12 cellular contexts compared by ENCODE assay signal in genomic region chr12:92210062-92210461, GRCh38.
DNase-seq lines count a peak whose midpoint lies in the region; ATAC-seq, FAIRE-seq and TF ChIP-seq lines count a peak whose summit lies in the region.
"Had no signal": no experiment of that assay in that cellular context is flagged by ENCODE, and none has a peak within 500 bp of the region (broad histone marks: within the 10 kb centered on the region; RNA-seq: fewer than 3 reads in every experiment).

No MANE protein-coding gene starts in this region.

- H3K4me3 Mint-ChIP-seq in CD4-positive, alpha-beta memory T cell, result peak overlapping the region; percentile 63 to 80 (median 69)
- H3K4me3 Mint-ChIP-seq in astrocyte (ENCODE audit: unreplicated experiment), result no peak overlapping the region
- H3K4me3 Mint-ChIP-seq: type B pancreatic cell had no signal

- H3K79me2 ChIP-seq in astrocyte (ENCODE audit: insufficient read depth, low read length), result no peaks in the 10 kb centered on the region

- H3K27ac Mint-ChIP-seq in CD4-positive, alpha-beta memory T cell, result peak overlapping the region; percentile 60 to 97 (median 94)
- H3K27ac Mint-ChIP-seq in astrocyte (ENCODE audit: unreplicated experiment), result peak overlapping the region; percentile 13
- H3K27ac Mint-ChIP-seq: type B pancreatic cell had no signal

- peaks cover 0 to 16% (median 3%) of the 10 kb centered on the region in 8 donors for H3K9me3 Mint-ChIP-seq in CD4-positive, alpha-beta memory T cell
- no peaks in the 10 kb centered on the region for H3K9me3 Mint-ChIP-seq in astrocyte (ENCODE audit: unreplicated experiment)

- no peaks in the 10 kb centered on the region for H3K27me3 ChIP-seq in CD4-positive, alpha-beta memory T cell (ENCODE audit: insufficient read depth, low read length)
- no peaks in the 10 kb centered on the region for H3K27me3 ChIP-seq in astrocyte (ENCODE audit: insufficient read depth, low read length)
- H3K27me3 ChIP-seq: right atrium auricular region had no signal

- CTCF ChIA-PET in CD4-positive, alpha-beta memory T cell (lab: Charles Lee; ENCODE audit: partially characterized antibody), result interaction anchor here (0.6 to 3.9 kb wide), 9 partner anchors 13 to 828 kb away, joined by 3 to 14 read pairs (median 3); no protein-coding TSS in a partner anchor

- POLR2A ChIA-PET in CD4-positive, alpha-beta memory T cell (lab: Charles Lee; ENCODE audit: partially characterized antibody), result interaction anchor here (0.6 to 6.5 kb wide), 9 partner anchors 65 to 219 kb away, joined by 3 to 191 read pairs (median 4); partner anchors contain the start of gene BTG1

- H3K36me3 ChIP-seq in CD4-positive, alpha-beta memory T cell (ENCODE audit: insufficient read depth, low read length), result no peaks in the 10 kb centered on the region
- H3K36me3 ChIP-seq in astrocyte (ENCODE audit: insufficient read depth, low read length), result no peaks in the 10 kb centered on the region
- H3K36me3 ChIP-seq: right atrium auricular region had no signal

- no peaks in the 10 kb centered on the region for H3K9me3 ChIP-seq in CD4-positive, alpha-beta memory T cell (ENCODE audit: control insufficient read depth in 1 of 2, low read length in 2 of 2)
- no peaks in the 10 kb centered on the region for H3K9me3 ChIP-seq in astrocyte (ENCODE audit: insufficient read depth, low read depth, low read length)
- H3K9me3 ChIP-seq: right atrium auricular region had no signal

- H3K4me2 ChIP-seq in astrocyte (ENCODE audit: low read length), result no peak overlapping the region

- no peak for FAIRE-seq in astrocyte (lab: Jason Lieb, UNC)

- intact Hi-C loops in CD4-positive, alpha-beta memory T cell (cut with micrococcal nuclease), result loop anchor here (1.0 to 5.0 kb wide), 5 partner anchors 25 to 828 kb away; no protein-coding TSS in a partner anchor

- peak overlapping the region; percentile 19 for H3K27ac ChIP-seq in CD4-positive, alpha-beta memory T cell (ENCODE audit: low read depth, low read length)
- no peak overlapping the region for H3K27ac ChIP-seq in astrocyte (ENCODE audit: low read depth, low read length)
- H3K27ac ChIP-seq: right atrium auricular region had no signal

- H3K27me3 Mint-ChIP-seq in CD4-positive, alpha-beta memory T cell, result no peaks in the 10 kb centered on the region
- no peaks in the 10 kb centered on the region for H3K27me3 Mint-ChIP-seq in astrocyte (ENCODE audit: low read depth, unreplicated experiment)

- H3K4me1 Mint-ChIP-seq in CD4-positive, alpha-beta memory T cell, result peaks cover 30 to 43% (median 37%) of the 10 kb centered on the region in 4 donors
- H3K4me1 Mint-ChIP-seq in astrocyte (ENCODE audit: low read depth, unreplicated experiment), result peaks cover 22% of the 10 kb centered on the region

- peaks cover 31% of the 10 kb centered on the region for H3K4me1 ChIP-seq in CD4-positive, alpha-beta memory T cell (ENCODE audit: insufficient read depth, low read length)
- H3K4me1 ChIP-seq in astrocyte (ENCODE audit: insufficient read depth, low read length), result peaks cover 16% of the 10 kb centered on the region

- TF ChIP-seq CTCF in astrocyte (IDR thresholded peaks at IDR 0.05; ENCODE audit: insufficient read depth, low read depth, low read length), result no peak
- TF ChIP-seq CTCF in foreskin fibroblast (IDR thresholded peaks at IDR 0.05; ENCODE audit: low read depth, low read length), result no peak

- H4K20me1 ChIP-seq in astrocyte (ENCODE audit: insufficient read depth, low read length), result no peaks in the 10 kb centered on the region

- H3K36me3 Mint-ChIP-seq in CD4-positive, alpha-beta memory T cell, result peaks cover 0 to 3% of the 10 kb centered on the region in 2 donors
- H3K36me3 Mint-ChIP-seq in astrocyte (ENCODE audit: low read depth, unreplicated experiment), result no peaks in the 10 kb centered on the region

- no peak overlapping the region for H2AFZ ChIP-seq in astrocyte (ENCODE audit: low read depth, low read length)

- peak in 4 of 5 donors; percentile 32 to 54 (median 48) for DNase-seq in CD4-positive, alpha-beta memory T cell
- DNase-seq in Jurkat, Clone E6-1 (ENCODE audit: low read depth, low spot score), result peak; percentile 77
- DNase-seq in astrocyte (ENCODE audit: low read depth) (no peak), RKO (ENCODE audit: low spot score) (no peak), foreskin fibroblast (no peak), medulla oblongata (ENCODE audit: extremely low spot score) (no peak)
- DNase-seq: KG1, Right ventricle myocardium superior had no signal

- no peak overlapping the region for H3K9ac ChIP-seq in astrocyte (ENCODE audit: low read length)

- H3K4me3 ChIP-seq in CD4-positive, alpha-beta memory T cell (ENCODE audit: low read length in 2 of 2), result no peak overlapping the region
- H3K4me3 ChIP-seq in Jurkat, Clone E6-1 (ENCODE audit: low read length), result no peak overlapping the region
- H3K4me3 ChIP-seq in astrocyte (ENCODE audit: insufficient read depth, low read depth, low read length) (no peak overlapping the region), foreskin fibroblast (ENCODE audit: low read depth in 1 of 2, low read length in 2 of 2) (no peak overlapping the region)
- H3K4me3 ChIP-seq: right atrium auricular region had no signal

- peak; percentile 54 for ATAC-seq in GM18867 (IDR thresholded peaks at IDR 0.05; ENCODE audit: unreplicated experiment)
- no peak for ATAC-seq in GM18873 (IDR thresholded peaks at IDR 0.05; ENCODE audit: low FRiP score, unreplicated experiment)

Comparison
In these comparisons a context has a peak if more than half of its experiments do, and no peak if none do; other contexts are left out.
1. DNase-seq: peak in CD4-positive, alpha-beta memory T cell (4 of 5) and Jurkat, Clone E6-1 (single experiment); none in astrocyte (single experiment), RKO (single experiment), foreskin fibroblast (0 of 2) and medulla oblongata (single experiment).